ENCODE assay signal across 9 cellular contexts in genomic region chr12:94874086-94874985, GRCh38.
A peak's percentile ranks its signal among the peaks of the same experiment; 100 is the strongest.
DNase-seq lines count a peak whose midpoint lies in the region; ATAC-seq, FAIRE-seq and TF ChIP-seq lines count a peak whose summit lies in the region.
"Had no signal": no experiment of that assay in that cellular context is flagged by ENCODE, and none has a peak within 500 bp of the region (broad histone marks: within the 10 kb centered on the region; RNA-seq: fewer than 3 reads in every experiment).

No MANE protein-coding gene starts in this region.

- H3K4me3 ChIP-seq in WI38 (ENCODE audit: low read depth, low read length), result peak overlapping the region; percentile 39
- H3K4me3 ChIP-seq in iPS-15b (ENCODE audit: low read depth, low read length), result peak overlapping the region; percentile 62
- peak overlapping the region; percentile 31 to 34 for H3K4me3 ChIP-seq in small intestine (ENCODE audit: low read depth in 1 of 2, low read length in 2 of 2)

- H3K9ac ChIP-seq in iPS-15b (ENCODE audit: low read depth, low read length), result no peak overlapping the region

- DNase-seq in small intestine, result no peak
- no peak for DNase-seq in stimulated activated CD8-positive, alpha-beta memory T cell treated with anti-CD3 and anti-CD28 coated beads, Interleukin-4, amount 100 ng/mL, for 48 hours
- DNase-seq in foreskin keratinocyte, result no peak
- no peak for DNase-seq in HPDE6-E6E7 (ENCODE audit: extremely low spot score)

- ATAC-seq in GM21447 (IDR thresholded peaks at IDR 0.05; ENCODE audit: unreplicated experiment) (peak; percentile 0), foreskin keratinocyte (no peak), GM21786 (IDR thresholded peaks at IDR 0.05; ENCODE audit: unreplicated experiment) (no peak)

- H3K4me1 ChIP-seq in iPS-15b (ENCODE audit: control insufficient read depth, insufficient read depth, low read length) (peaks cover 10% of the 10 kb centered on the region), small intestine (ENCODE audit: control insufficient read depth in 2 of 2, insufficient read depth in 1 of 2, low read depth in 1 of 2, low read length in 1 of 2) (no peaks in the 10 kb centered on the region), foreskin keratinocyte (no peaks in the 10 kb centered on the region)

- H3K36me3 ChIP-seq in iPS-15b (ENCODE audit: control insufficient read depth, insufficient read depth, low read length) (no peaks in the 10 kb centered on the region), small intestine (ENCODE audit: control insufficient read depth in 2 of 2, insufficient read depth in 2 of 2, low read length in 2 of 2) (no peaks in the 10 kb centered on the region)

- 14 to 21% (median 20%) methylated on average over 38 of the region's 38 CpGs for WGBS in small intestine, 3 donors

- H3K27ac ChIP-seq in small intestine (ENCODE audit: low read depth in 1 of 2, low read length in 1 of 2), result no peak overlapping the region
- H3K27ac ChIP-seq in foreskin keratinocyte, result no peak overlapping the region

- H3K9me3 ChIP-seq in iPS-15b (ENCODE audit: control insufficient read depth, insufficient read depth, low read length), result no peaks in the 10 kb centered on the region
- no peaks in the 10 kb centered on the region for H3K9me3 ChIP-seq in small intestine (ENCODE audit: control insufficient read depth, low read depth)

- no peak for FAIRE-seq in small intestine (lab: Jason Lieb, UNC)
- FAIRE-seq: endometrium had no signal

- TF ChIP-seq CTCF in WI38 (IDR thresholded peaks at IDR 0.05; ENCODE audit: low read depth, low read length) (no peak), foreskin keratinocyte (conservative IDR thresholded peaks at IDR 0.05) (no peak)

- H3K27me3 ChIP-seq in iPS-15b (ENCODE audit: control insufficient read depth, insufficient read depth, low read length) (peaks cover 35% of the 10 kb centered on the region), small intestine (ENCODE audit: control insufficient read depth in 2 of 2, insufficient read depth in 2 of 2, low read length in 2 of 2) (peaks cover 3 to 21% of the 10 kb centered on the region in 2 donors), foreskin keratinocyte (peaks cover 68% of the 10 kb centered on the region)
